In the genomic region with DNA sequence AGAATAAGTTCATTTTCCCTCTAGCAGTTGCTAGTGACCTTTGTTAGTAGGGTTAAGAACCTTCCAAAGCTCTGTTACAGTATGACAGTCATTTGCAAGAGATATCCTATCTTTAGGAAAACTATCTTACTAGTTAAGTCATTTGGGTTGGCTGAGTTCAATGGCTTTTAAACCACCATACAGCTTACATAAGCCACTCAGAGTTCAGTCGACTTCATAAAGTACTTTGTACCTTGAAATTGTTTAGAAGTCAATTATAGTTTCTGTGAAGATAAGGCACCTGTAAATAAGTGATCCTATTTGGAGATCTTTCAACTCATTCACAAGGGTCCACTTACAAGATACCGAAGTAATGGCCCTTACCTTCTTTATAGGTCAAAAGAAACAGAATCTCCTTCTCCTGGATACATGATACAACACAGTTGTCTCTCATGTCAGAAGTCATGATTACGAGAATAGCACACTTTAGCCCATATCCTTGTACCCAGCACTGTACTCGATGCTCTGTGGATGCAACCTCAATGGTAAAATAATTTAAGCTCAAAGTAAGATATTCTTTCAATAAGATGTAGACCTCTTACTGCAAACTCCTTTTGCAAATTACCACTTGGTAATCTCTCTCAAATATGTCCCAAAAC, we compare ENCODE assay signal across 20 cellular contexts.
"Had no signal": no experiment of that assay in that cellular context is flagged by ENCODE, and none has a peak within 500 bp of the region (broad histone marks: within the 10 kb centered on the region; RNA-seq: fewer than 3 reads in every experiment).

No MANE protein-coding gene starts in this region.

- H3K27ac ChIP-seq: KMS-11 had no signal

- H3K9ac ChIP-seq: KMS-11 had no signal

- H3K4me3 Mint-ChIP-seq: activated naive CD4-positive, alpha-beta T cell treated with anti-CD3 and anti-CD28 coated beads for 36 hours; activated naive CD8-positive, alpha-beta T cell; activated T-helper 17 cell treated with anti-CD3 and anti-CD28 coated beads, Interleukin-2, amount 50 U/mL, for 72 hours; brain; T-helper 1 cell treated with Interleukin-12 subunit alpha and Interleukin-12 subunit beta and Interleukin-4 antibody, amounts not matched to agents 30 μg/mL and 1 μg/mL, for 36 hours had no signal

- H3K9me3 Mint-ChIP-seq: activated naive CD4-positive, alpha-beta T cell treated with anti-CD3 and anti-CD28 coated beads for 36 hours; activated T-helper 17 cell treated with anti-CD3 and anti-CD28 coated beads, Interleukin-2, amount 50 U/mL, for 72 hours; brain; T-helper 1 cell treated with Interleukin-12 subunit alpha and Interleukin-12 subunit beta and Interleukin-4 antibody, amounts not matched to agents 30 μg/mL and 1 μg/mL, for 36 hours had no signal

- H3K27ac Mint-ChIP-seq: activated naive CD4-positive, alpha-beta T cell treated with anti-CD3 and anti-CD28 coated beads for 36 hours; activated naive CD8-positive, alpha-beta T cell; activated T-helper 17 cell treated with anti-CD3 and anti-CD28 coated beads, Interleukin-2, amount 50 U/mL, for 72 hours; T-helper 1 cell treated with Interleukin-12 subunit alpha and Interleukin-12 subunit beta and Interleukin-4 antibody, amounts not matched to agents 30 μg/mL and 1 μg/mL, for 36 hours had no signal

- H3K36me3 Mint-ChIP-seq: brain had no signal

- H3K4me2 ChIP-seq: KMS-11 had no signal

- H3K4me1 Mint-ChIP-seq: activated T-helper 17 cell treated with anti-CD3 and anti-CD28 coated beads, Interleukin-2, amount 50 U/mL, for 72 hours had no signal

- H3K27me3 Mint-ChIP-seq: activated naive CD8-positive, alpha-beta T cell; activated T-helper 17 cell treated with anti-CD3 and anti-CD28 coated beads, Interleukin-2, amount 50 U/mL, for 72 hours; brain had no signal

- ATAC-seq: activated CD4-positive, CD25-positive, alpha-beta regulatory T cell treated with anti-CD3 and anti-CD28 coated beads, Interleukin-2, amount 50 U/mL, for 24 hours; activated T-helper 17 cell treated with anti-CD3 and anti-CD28 coated beads, Interleukin-2, amount 50 U/mL, for 72 hours had no signal

- DNase-seq: activated CD4-positive, alpha-beta T cell treated with anti-CD3 and anti-CD28 coated beads for 4 hours; activated CD4-positive, alpha-beta T cell treated with anti-CD3 and anti-CD28 coated beads, Interleukin-2, amount 50 U/mL, for 48 hours; activated gamma-delta T cell; activated naive CD4-positive, alpha-beta T cell treated with anti-CD3 and anti-CD28 coated beads for 36 hours; activated T-cell treated with anti-CD3 and anti-CD28 coated beads, Interleukin-2, amount 50 U/mL, for 48 hours; amygdala; NCI-H1092 treated with DMSO at 0.1 percent for 48 hours; NCI-H1436; NCI-H1694 treated with DMSO at 0.1 percent for 48 hours; NCI-H2029 treated with DMSO at 0.1 percent for 48 hours; NCI-H446; NCI-H524; SHP77 treated with DMSO at 0.1 percent for 48 hours had no signal

- FAIRE-seq: astrocyte had no signal
